Comparison of ENCODE assay signal across 24 cellular contexts in the genomic region with DNA sequence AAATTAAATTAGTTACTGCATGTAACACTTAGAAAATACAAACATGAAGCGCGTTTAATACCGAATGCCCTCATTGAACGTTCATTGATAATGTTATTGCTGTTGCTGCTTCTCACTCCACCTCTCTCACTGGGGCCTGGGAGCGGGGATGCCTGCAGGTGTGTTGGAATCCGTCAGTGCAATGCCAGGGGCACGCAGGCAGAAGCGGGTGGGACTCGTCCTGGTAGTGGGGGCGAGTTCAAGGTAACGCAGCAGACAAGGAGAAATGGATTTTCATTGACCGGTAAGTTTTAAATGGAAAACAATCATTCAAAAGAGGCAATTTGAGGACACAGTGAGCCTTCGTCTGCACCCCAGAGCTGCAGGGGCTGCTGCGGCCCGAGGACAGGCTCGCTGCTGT.
"Had no signal": no experiment of that assay in that cellular context is flagged by ENCODE, and none has a peak within 500 bp of the region (broad histone marks: within the 10 kb centered on the region; RNA-seq: fewer than 3 reads in every experiment).

No MANE protein-coding gene starts in this region.

- H3K27ac ChIP-seq: coronary artery, esophagus muscularis mucosa, foreskin keratinocyte, gastroesophageal sphincter, heart left ventricle, left ventricle myocardium inferior, lower lobe of right lung, neutrophil, parathyroid adenoma, prostate gland, right atrium auricular region, thoracic aorta, tibial nerve, vagina had no signal

- H3K9me3 Mint-ChIP-seq: natural killer cell; stimulated activated naive CD8-positive, alpha-beta T cell treated with anti-CD3 and anti-CD28 coated beads, Interleukin-15, Interleukin-2, amounts not matched to agents 100 ng/mL and 50 ng/mL, for 24 hours had no signal

- H3K9ac ChIP-seq: parathyroid adenoma had no signal

- H3K4me3 Mint-ChIP-seq: natural killer cell; stimulated activated naive B cell treated with anti-CD40 and anti-IgM and Interleukin-4, amounts not matched to agents 10 μg/mL and 1 μg/mL and 100 μg/mL, for 72 hours; stimulated activated naive CD8-positive, alpha-beta T cell treated with anti-CD3 and anti-CD28 coated beads, Interleukin-15, Interleukin-2, amounts not matched to agents 100 ng/mL and 50 ng/mL, for 24 hours had no signal

- H3K27ac Mint-ChIP-seq: natural killer cell; stimulated activated naive B cell treated with anti-CD40 and anti-IgM and Interleukin-4, amounts not matched to agents 10 μg/mL and 1 μg/mL and 100 μg/mL, for 72 hours; stimulated activated naive CD8-positive, alpha-beta T cell treated with anti-CD3 and anti-CD28 coated beads, Interleukin-15, Interleukin-2, amounts not matched to agents 100 ng/mL and 50 ng/mL, for 24 hours had no signal

- H3K79me2 ChIP-seq: hepatocyte, parathyroid adenoma had no signal

- DNase-seq: dermis blood vessel endothelial cell; effector memory CD4-positive, alpha-beta T cell; foreskin keratinocyte; heart left ventricle; kidney glomerular epithelial cell; left ventricle myocardium inferior; lower lobe of right lung; natural killer cell; stimulated activated naive B cell treated with anti-CD40 and anti-IgM and Interleukin-4, amounts not matched to agents 10 μg/mL and 1 μg/mL and 100 μg/mL, for 72 hours had no signal

- H3K4me1 Mint-ChIP-seq: natural killer cell; stimulated activated naive B cell treated with anti-CD40 and anti-IgM and Interleukin-4, amounts not matched to agents 10 μg/mL and 1 μg/mL and 100 μg/mL, for 72 hours had no signal

- H3K4me3 ChIP-seq: coronary artery, esophagus muscularis mucosa, gastroesophageal sphincter, heart left ventricle, hepatocyte, left ventricle myocardium inferior, lower lobe of right lung, prostate gland, right atrium auricular region, thoracic aorta, tibial nerve, vagina had no signal

- H3K4me1 ChIP-seq: foreskin keratinocyte had no signal

- H3K4me2 ChIP-seq: hepatocyte had no signal

- H2AFZ ChIP-seq: hepatocyte, parathyroid adenoma had no signal

- ATAC-seq: foreskin keratinocyte; gastroesophageal sphincter; heart left ventricle; left colon; lower lobe of right lung; natural killer cell; sciatic nerve; stimulated activated naive B cell treated with anti-CD40 and anti-IgM and Interleukin-4, amounts not matched to agents 10 μg/mL and 1 μg/mL and 100 μg/mL, for 72 hours had no signal

- H3K9me3 ChIP-seq: esophagus muscularis mucosa, gastroesophageal sphincter, heart left ventricle, left ventricle myocardium inferior, lower lobe of right lung, neutrophil, prostate gland, right atrium auricular region, thoracic aorta, tibial nerve, vagina had no signal

- H3K36me3 ChIP-seq: esophagus muscularis mucosa, gastroesophageal sphincter, heart left ventricle, left ventricle myocardium inferior, lower lobe of right lung, neutrophil, prostate gland, right atrium auricular region, thoracic aorta, tibial nerve, vagina had no signal

- H3K36me3 Mint-ChIP-seq: natural killer cell; stimulated activated naive B cell treated with anti-CD40 and anti-IgM and Interleukin-4, amounts not matched to agents 10 μg/mL and 1 μg/mL and 100 μg/mL, for 72 hours had no signal

- FAIRE-seq: endothelial cell of umbilical vein had no signal

- H3K27me3 ChIP-seq: esophagus muscularis mucosa, foreskin keratinocyte, gastroesophageal sphincter, heart left ventricle, hepatocyte, neutrophil, right atrium auricular region, tibial nerve, vagina had no signal
